Comparison of ENCODE assay signal across 2 cellular contexts in genomic region chr10:114624422-114624821, GRCh38.
TF ChIP-seq lines count a peak whose summit lies in the region.

No MANE protein-coding gene starts in this region.

TF ChIP-seq in SK-N-SH, 30 proteins besides CTCF, POLR2A, EP300 and RAD21 (continued from another document):
- TF ChIP-seq PBX3 (IDR thresholded peaks at IDR 0.05) (no peak), YY1 (IDR thresholded peaks at IDR 0.05; ENCODE audit: low read depth) (no peak), MEF2A (IDR thresholded peaks at IDR 0.05; ENCODE audit: borderline replicate concordance, low read depth) (no peak)

TF ChIP-seq in SK-N-SH treated with all-trans-retinoic acid at 6 μM for 48 hours, 23 proteins besides CTCF, POLR2A, EP300 and RAD21 (continued from another document):
- TF ChIP-seq, protein P1, sequence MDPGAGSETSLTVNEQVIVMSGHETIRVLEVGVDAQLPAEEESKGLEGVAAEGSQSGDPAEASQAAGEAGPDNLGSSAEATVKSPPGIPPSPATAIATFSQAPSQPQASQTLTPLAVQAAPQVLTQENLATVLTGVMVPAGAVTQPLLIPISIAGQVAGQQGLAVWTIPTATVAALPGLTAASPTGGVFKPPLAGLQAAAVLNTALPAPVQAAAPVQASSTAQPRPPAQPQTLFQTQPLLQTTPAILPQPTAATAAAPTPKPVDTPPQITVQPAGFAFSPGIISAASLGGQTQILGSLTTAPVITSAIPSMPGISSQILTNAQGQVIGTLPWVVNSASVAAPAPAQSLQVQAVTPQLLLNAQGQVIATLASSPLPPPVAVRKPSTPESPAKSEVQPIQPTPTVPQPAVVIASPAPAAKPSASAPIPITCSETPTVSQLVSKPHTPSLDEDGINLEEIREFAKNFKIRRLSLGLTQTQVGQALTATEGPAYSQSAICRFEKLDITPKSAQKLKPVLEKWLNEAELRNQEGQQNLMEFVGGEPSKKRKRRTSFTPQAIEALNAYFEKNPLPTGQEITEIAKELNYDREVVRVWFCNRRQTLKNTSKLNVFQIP (CRISPR knock-in tag; IDR thresholded peaks at IDR 0.05; ENCODE audit: borderline replicate concordance, low read depth): no peak
- no peak for TF ChIP-seq ESRRG (CRISPR knock-in tag; IDR thresholded peaks at IDR 0.05)
